Comparison of ENCODE assay signal across 1 cellular context in the genomic region with DNA sequence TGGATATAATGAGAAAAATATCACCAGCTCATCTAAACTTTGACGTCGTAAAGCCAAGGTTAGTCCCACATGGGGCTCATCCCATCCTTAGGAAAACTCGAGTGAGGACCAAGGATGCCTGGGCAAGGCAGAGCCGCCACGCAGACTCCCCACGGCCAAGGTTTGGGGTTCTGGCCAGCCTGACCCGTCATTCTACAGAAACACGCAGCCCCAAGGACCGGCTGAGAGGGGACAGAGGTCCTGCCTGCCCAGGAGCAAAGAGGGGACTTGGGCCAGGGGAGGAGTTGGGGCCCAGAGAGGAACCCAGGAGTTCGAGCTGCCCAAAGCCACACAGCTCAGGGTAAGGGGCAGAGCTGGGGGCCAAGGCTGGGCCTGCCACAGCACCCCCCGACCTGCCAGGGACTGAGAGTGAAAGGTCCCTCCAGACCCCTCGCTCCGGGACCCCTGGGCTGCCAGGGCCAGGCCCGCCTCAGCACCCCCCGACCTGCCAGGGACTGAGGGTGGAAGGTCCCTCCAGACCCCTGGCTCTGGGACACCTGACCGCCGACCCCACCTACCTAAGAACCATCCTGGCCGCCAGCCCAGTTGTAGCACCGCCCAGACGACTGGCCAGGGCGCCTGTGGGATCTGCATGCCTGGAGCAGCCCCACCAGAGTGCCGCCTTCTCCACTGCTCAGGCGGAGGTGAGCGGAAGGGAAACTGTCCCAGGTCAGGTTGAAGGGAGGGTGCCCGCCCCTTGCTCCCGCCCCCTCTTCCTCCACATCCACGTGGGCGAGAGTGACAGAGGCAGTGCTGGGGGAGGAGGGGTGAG.
TF ChIP-seq lines count a peak whose summit lies in the region.

A gene (minus strand): TSS at position 689 of the 811 bp plus-strand sequence. CDS start 56 bp downstream, at position 633.

TF ChIP-seq in GM12878, 131 proteins besides CTCF, POLR2A, EP300 and RAD21 (continued from another document):
- TF ChIP-seq, protein P1, sequence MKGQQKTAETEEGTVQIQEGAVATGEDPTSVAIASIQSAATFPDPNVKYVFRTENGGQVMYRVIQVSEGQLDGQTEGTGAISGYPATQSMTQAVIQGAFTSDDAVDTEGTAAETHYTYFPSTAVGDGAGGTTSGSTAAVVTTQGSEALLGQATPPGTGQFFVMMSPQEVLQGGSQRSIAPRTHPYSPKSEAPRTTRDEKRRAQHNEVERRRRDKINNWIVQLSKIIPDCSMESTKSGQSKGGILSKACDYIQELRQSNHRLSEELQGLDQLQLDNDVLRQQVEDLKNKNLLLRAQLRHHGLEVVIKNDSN (IDR thresholded peaks at IDR 0.05; ENCODE audit: borderline replicate concordance, extremely low read length, insufficient read depth, low read depth, low read length): peak; percentile 58
- TF ChIP-seq SMAD1 (IDR thresholded peaks at IDR 0.05; ENCODE audit: low read depth, partially characterized antibody) (peak; percentile 11), DPF2 (IDR thresholded peaks at IDR 0.05) (peak; percentile 8; the same call in 1 of the 2 replicates), LARP7 (IDR thresholded peaks at IDR 0.05) (peak; percentile 56; the same call in 1 of the 2 replicates), STAT1 (conservative IDR thresholded peaks at IDR 0.05) (0 out of 2 replicates have a peak, but pooled peaks have one; percentile 60), ATF7 (IDR thresholded peaks at IDR 0.05; ENCODE audit: low read depth) (no peak), EGR1 (IDR thresholded peaks at IDR 0.05; ENCODE audit: borderline replicate concordance in 1 of 2, low read depth in 2 of 2, low read length in 2 of 2) (peak; percentile 12 to 93), POLR2AphosphoS5 (IDR thresholded peaks at IDR 0.05; ENCODE audit: low read length) (peak; percentile 83; the same call in 1 of the 2 replicates), CHD2 (IDR thresholded peaks at IDR 0.05; ENCODE audit: borderline replicate concordance, low read depth, low read length) (0 out of 2 replicates have a peak, but pooled peaks have one; percentile 15), RB1 (IDR thresholded peaks at IDR 0.05; ENCODE audit: borderline replicate concordance) (no peak), NR2F1 (conservative IDR thresholded peaks at IDR 0.05) (peak; percentile 24), TAF1 (IDR thresholded peaks at IDR 0.05; ENCODE audit: borderline replicate concordance, low read depth, low read length) (peak; percentile 57; the same call in 1 of the 2 replicates), MXI1 (IDR thresholded peaks at IDR 0.05; ENCODE audit: low read depth, low read length) (peak; percentile 46), CREM (IDR thresholded peaks at IDR 0.05; ENCODE audit: low read depth) (no peak), GATAD2B (conservative IDR thresholded peaks at IDR 0.05; ENCODE audit: low read depth) (0 out of 2 replicates have a peak, but pooled peaks have one; percentile 16)
- TF ChIP-seq, protein P2, sequence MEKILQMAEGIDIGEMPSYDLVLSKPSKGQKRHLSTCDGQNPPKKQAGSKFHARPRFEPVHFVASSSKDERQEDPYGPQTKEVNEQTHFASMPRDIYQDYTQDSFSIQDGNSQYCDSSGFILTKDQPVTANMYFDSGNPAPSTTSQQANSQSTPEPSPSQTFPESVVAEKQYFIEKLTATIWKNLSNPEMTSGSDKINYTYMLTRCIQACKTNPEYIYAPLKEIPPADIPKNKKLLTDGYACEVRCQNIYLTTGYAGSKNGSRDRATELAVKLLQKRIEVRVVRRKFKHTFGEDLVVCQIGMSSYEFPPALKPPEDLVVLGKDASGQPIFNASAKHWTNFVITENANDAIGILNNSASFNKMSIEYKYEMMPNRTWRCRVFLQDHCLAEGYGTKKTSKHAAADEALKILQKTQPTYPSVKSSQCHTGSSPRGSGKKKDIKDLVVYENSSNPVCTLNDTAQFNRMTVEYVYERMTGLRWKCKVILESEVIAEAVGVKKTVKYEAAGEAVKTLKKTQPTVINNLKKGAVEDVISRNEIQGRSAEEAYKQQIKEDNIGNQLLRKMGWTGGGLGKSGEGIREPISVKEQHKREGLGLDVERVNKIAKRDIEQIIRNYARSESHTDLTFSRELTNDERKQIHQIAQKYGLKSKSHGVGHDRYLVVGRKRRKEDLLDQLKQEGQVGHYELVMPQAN (conservative IDR thresholded peaks at IDR 0.05): peak; percentile 17; the same call in 1 of the 2 replicates
- TF ChIP-seq, protein P3, sequence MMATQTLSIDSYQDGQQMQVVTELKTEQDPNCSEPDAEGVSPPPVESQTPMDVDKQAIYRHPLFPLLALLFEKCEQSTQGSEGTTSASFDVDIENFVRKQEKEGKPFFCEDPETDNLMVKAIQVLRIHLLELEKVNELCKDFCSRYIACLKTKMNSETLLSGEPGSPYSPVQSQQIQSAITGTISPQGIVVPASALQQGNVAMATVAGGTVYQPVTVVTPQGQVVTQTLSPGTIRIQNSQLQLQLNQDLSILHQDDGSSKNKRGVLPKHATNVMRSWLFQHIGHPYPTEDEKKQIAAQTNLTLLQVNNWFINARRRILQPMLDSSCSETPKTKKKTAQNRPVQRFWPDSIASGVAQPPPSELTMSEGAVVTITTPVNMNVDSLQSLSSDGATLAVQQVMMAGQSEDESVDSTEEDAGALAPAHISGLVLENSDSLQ (IDR thresholded peaks at IDR 0.05): peak; percentile 94
- TF ChIP-seq, protein P4, sequence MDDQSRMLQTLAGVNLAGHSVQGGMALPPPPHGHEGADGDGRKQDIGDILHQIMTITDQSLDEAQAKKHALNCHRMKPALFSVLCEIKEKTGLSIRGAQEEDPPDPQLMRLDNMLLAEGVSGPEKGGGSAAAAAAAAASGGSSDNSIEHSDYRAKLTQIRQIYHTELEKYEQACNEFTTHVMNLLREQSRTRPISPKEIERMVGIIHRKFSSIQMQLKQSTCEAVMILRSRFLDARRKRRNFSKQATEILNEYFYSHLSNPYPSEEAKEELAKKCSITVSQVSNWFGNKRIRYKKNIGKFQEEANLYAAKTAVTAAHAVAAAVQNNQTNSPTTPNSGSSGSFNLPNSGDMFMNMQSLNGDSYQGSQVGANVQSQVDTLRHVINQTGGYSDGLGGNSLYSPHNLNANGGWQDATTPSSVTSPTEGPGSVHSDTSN (IDR thresholded peaks at IDR 0.05; ENCODE audit: insufficient replicate concordance, low read depth, low read length): peak; percentile 88
TF ChIP-seq in GM12878: peak in this region for 17.
